In the genomic region with DNA sequence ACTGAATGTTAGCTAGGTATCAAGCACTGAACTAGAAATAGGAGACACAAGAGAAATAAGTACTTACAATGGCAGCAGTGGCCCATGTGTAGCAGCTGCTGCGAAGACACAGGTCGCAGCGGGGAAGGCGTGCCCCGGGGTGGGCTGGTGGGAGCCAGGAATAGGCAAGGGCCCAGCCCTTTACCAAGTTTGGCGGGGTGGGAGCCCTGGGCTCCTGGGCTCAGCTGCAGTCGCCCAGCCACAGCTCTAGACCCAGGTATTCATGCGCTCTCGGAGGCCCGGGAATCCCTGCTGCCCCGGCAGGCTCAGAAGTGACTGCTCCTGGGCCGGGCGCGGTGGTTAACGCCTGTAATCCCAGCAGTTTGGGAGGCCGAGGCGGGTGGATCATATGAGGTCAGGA, we compare ENCODE assay signal across 8 cellular contexts.
"Had no signal": no experiment of that assay in that cellular context is flagged by ENCODE, and none has a peak within 500 bp of the region (broad histone marks: within the 10 kb centered on the region; RNA-seq: fewer than 3 reads in every experiment).

No MANE protein-coding gene starts in this region.

- H3K4me3 Mint-ChIP-seq: GM23338, H9, HFFc6, IgD-negative memory B cell had no signal

- H3K27me3 Mint-ChIP-seq: IgD-negative memory B cell had no signal

- H3K4me3 ChIP-seq: GM23338 had no signal

- H3K27ac Mint-ChIP-seq: GM23338, H9, HFFc6, IgD-negative memory B cell had no signal

- H3K9me3 Mint-ChIP-seq: GM23338, H9 had no signal

- H3K36me3 Mint-ChIP-seq: IgD-negative memory B cell had no signal

- H3K4me1 Mint-ChIP-seq: GM23338, IgD-negative memory B cell had no signal

- H3K4me2 ChIP-seq: GM23338 had no signal

- DNase-seq: H9, HFFc6, KBM-7 had no signal

- H3K27ac ChIP-seq: HL-60 had no signal

- ATAC-seq: GM23338, HCT116, HepG2 had no signal

- H2AFZ ChIP-seq: GM23338 had no signal
